1 cellular context compared by ENCODE assay signal in the genomic region with DNA sequence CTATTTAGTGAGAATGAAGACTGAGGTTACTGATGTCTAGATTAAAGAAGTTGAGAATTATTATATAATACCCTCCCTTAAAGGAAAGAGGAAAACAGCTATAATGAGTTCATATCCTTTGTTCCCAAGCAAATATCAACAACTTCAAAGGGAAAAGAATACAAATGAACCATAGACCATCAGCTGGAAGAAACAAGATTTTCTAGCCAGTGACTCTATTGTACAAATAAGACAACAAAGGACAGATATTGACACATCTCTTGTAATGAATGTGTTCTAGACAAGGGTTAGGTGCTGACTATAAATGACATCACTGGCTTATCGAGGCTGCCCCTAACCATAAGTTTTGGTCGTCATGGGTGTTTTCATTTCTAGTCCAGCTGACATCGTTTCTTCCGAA.
TF ChIP-seq lines count a peak whose summit lies in the region.

No MANE protein-coding gene starts in this region.

TF ChIP-seq in HepG2, 621 proteins besides CTCF, POLR2A, EP300 and RAD21 (continued from another document):
- TF ChIP-seq USF2 (IDR thresholded peaks at IDR 0.05; ENCODE audit: low read depth, low read length) (no peak), USF2 (CRISPR knock-in tag; IDR thresholded peaks at IDR 0.05; ENCODE audit: borderline replicate concordance) (no peak), TFAP4 (IDR thresholded peaks at IDR 0.05; ENCODE audit: borderline replicate concordance, low read depth) (peak; percentile 54; the same call in 1 of the 2 replicates), HOMEZ (CRISPR knock-in tag; IDR thresholded peaks at IDR 0.05; ENCODE audit: low read depth) (peak; percentile 52; the same call in 1 of the 2 replicates), TCF7 (IDR thresholded peaks at IDR 0.05; ENCODE audit: low read depth) (peak; percentile 50; the same call in 1 of the 2 replicates), SOX13 (IDR thresholded peaks at IDR 0.05) (no peak), SOX13 (CRISPR knock-in tag; conservative IDR thresholded peaks at IDR 0.05 in 1 of 2, IDR thresholded peaks at IDR 0.05 in 1 of 2) (peak in 1 of 2 experiments; percentile 67; a peak in 2 of 4 replicates), CREB1 (IDR thresholded peaks at IDR 0.05) (0 out of 2 replicates have a peak, but pooled peaks have one; percentile 35), CREB1 (CRISPR knock-in tag; IDR thresholded peaks at IDR 0.05) (no peak), ATF7 (IDR thresholded peaks at IDR 0.05) (peak; percentile 48; the same call in 1 of the 2 replicates), ATF7 (CRISPR knock-in tag; IDR thresholded peaks at IDR 0.05) (no peak)
